2 cellular contexts compared by ENCODE assay signal in the genomic region with DNA sequence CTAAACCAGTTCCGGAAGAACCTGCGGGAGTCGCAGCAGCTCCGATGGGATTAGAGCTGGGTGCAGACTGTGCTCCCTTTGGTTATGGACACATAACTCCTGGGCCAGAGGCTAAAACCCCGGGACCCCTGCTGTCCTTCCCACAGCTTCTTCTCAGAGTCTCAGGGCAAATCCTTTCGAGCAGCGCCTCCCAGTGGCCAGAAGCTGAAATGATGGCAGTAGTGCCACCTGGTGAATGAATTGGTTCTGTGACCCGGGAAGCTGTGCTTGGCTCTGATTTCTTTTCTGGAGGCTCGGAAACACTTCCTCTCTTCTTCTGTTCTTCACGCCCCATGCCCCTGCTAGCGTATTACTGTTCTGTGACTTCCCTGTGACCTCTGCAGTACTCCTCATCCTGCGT.
TF ChIP-seq lines count a peak whose summit lies in the region.

No MANE protein-coding gene starts in this region.

TF ChIP-seq in IMR-90, 13 proteins besides CTCF, POLR2A, EP300 and RAD21:
- peak; percentile 53 for TF ChIP-seq SMC3 (IDR thresholded peaks at IDR 0.05; ENCODE audit: low read depth, low read length)

TF ChIP-seq in K562, 482 proteins besides CTCF, POLR2A, EP300 and RAD21:
- peak; percentile 21; the same call in 1 of the 2 replicates for TF ChIP-seq STAG1 (CRISPR knock-in tag; IDR thresholded peaks at IDR 0.05; ENCODE audit: borderline replicate concordance)
- TF ChIP-seq CREM (IDR thresholded peaks at IDR 0.05; ENCODE audit: low read depth): 0 out of 2 replicates have a peak, but pooled peaks have one; percentile 23
- TF ChIP-seq XRCC5 (IDR thresholded peaks at IDR 0.05; ENCODE audit: low read depth, low read length): 0 out of 2 replicates have a peak, but pooled peaks have one; percentile 27
- TF ChIP-seq SMC3 (conservative IDR thresholded peaks at IDR 0.05; ENCODE audit: insufficient read depth, low read depth, low read length): peak; percentile 66
- TF ChIP-seq, protein P1, sequence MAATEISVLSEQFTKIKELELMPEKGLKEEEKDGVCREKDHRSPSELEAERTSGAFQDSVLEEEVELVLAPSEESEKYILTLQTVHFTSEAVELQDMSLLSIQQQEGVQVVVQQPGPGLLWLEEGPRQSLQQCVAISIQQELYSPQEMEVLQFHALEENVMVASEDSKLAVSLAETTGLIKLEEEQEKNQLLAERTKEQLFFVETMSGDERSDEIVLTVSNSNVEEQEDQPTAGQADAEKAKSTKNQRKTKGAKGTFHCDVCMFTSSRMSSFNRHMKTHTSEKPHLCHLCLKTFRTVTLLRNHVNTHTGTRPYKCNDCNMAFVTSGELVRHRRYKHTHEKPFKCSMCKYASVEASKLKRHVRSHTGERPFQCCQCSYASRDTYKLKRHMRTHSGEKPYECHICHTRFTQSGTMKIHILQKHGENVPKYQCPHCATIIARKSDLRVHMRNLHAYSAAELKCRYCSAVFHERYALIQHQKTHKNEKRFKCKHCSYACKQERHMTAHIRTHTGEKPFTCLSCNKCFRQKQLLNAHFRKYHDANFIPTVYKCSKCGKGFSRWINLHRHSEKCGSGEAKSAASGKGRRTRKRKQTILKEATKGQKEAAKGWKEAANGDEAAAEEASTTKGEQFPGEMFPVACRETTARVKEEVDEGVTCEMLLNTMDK (IDR thresholded peaks at IDR 0.05; ENCODE audit: borderline replicate concordance, insufficient read depth, low read depth, low read length, poor library complexity, severe bottlenecking): peak; percentile 33
- TF ChIP-seq ARID2 (IDR thresholded peaks at IDR 0.05): 0 out of 2 replicates have a peak, but pooled peaks have one; percentile 49
- TF ChIP-seq, protein P2, sequence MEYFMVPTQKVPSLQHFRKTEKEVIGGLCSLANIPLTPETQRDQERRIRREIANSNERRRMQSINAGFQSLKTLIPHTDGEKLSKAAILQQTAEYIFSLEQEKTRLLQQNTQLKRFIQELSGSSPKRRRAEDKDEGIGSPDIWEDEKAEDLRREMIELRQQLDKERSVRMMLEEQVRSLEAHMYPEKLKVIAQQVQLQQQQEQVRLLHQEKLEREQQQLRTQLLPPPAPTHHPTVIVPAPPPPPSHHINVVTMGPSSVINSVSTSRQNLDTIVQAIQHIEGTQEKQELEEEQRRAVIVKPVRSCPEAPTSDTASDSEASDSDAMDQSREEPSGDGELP (CRISPR knock-in tag; IDR thresholded peaks at IDR 0.05; ENCODE audit: borderline replicate concordance): peak; percentile 34; the same call in 1 of the 2 replicates
- TF ChIP-seq, protein P3, sequence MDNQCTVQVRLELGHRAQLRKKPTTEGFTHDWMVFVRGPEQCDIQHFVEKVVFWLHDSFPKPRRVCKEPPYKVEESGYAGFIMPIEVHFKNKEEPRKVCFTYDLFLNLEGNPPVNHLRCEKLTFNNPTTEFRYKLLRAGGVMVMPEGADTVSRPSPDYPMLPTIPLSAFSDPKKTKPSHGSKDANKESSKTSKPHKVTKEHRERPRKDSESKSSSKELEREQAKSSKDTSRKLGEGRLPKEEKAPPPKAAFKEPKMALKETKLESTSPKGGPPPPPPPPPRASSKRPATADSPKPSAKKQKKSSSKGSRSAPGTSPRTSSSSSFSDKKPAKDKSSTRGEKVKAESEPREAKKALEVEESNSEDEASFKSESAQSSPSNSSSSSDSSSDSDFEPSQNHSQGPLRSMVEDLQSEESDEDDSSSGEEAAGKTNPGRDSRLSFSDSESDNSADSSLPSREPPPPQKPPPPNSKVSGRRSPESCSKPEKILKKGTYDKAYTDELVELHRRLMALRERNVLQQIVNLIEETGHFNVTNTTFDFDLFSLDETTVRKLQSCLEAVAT (IDR thresholded peaks at IDR 0.05): 0 out of 4 replicates have a peak, but pooled peaks of 1 of the 2 experiments have one; percentile 35
